8 cellular contexts compared by ENCODE assay signal in the genomic region with DNA sequence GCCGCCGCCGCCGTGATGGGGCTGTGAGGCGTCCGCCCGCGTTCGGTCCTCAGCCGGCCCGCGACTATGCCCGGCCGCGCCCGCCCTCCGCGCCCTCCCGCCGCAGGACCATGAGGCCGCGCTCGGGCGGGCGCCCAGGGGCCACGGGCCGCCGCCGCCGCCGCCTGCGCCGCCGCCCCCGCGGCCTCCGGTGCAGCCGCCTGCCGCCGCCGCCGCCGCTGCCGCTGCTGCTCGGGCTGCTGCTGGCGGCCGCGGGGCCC. TPM values are rescaled to one million over a fixed set of nuclear protein-coding genes. Genes with fewer than 3 reads are reported as not detected.
DNase-seq lines count a peak whose midpoint lies in the region; ATAC-seq and TF ChIP-seq lines count a peak whose summit lies in the region.

No MANE protein-coding gene starts in this region.

- peaks cover 19% of the 10 kb centered on the region for H3K4me1 Mint-ChIP-seq in activated CD8-positive, alpha-beta T cell treated with anti-CD3 and anti-CD28 coated beads, Interleukin-2, amount 10 ng/mL, durations not matched to agents 7 days and 5 days (ENCODE audit: low read depth)

- H3K79me2 ChIP-seq in MM.1S (ENCODE audit: low read length): peaks cover 45% of the 10 kb centered on the region

- CTCF ChIA-PET in activated CD8-positive, alpha-beta T cell treated with anti-CD3 and anti-CD28 coated beads, Interleukin-2, amount 10 ng/mL, durations not matched to agents 7 days and 5 days (lab: Charles Lee): interaction anchor here (1.3 kb wide), 1 partner anchor 15 kb away, joined by 3 read pairs; no protein-coding TSS in a partner anchor

- H3K27ac ChIP-seq in MM.1S (ENCODE audit: low read length): no peak overlapping the region
- peak overlapping the region in 5 of 8 donors; percentile 55 to 66 (median 60) for H3K27ac ChIP-seq in spleen

- no peaks in the 10 kb centered on the region for H3K36me3 Mint-ChIP-seq in activated CD8-positive, alpha-beta T cell treated with anti-CD3 and anti-CD28 coated beads, Interleukin-2, amount 10 ng/mL, durations not matched to agents 7 days and 5 days (ENCODE audit: low read depth)

- no peaks in the 10 kb centered on the region for H3K9me2 ChIP-seq in MM.1S (replicated peaks; ENCODE audit: insufficient read depth, low read length)

- no peak overlapping the region for H3K4me3 Mint-ChIP-seq in activated CD8-positive, alpha-beta T cell treated with anti-CD3 and anti-CD28 coated beads, Interleukin-2, amount 10 ng/mL, durations not matched to agents 7 days and 5 days

- POLR2A ChIA-PET in activated CD8-positive, alpha-beta T cell treated with anti-CD3 and anti-CD28 coated beads, Interleukin-2, amount 10 ng/mL, durations not matched to agents 7 days and 5 days (lab: Charles Lee): interaction anchor here (1.0 kb wide), 1 partner anchor 189 kb away, joined by 3 read pairs; no protein-coding TSS in a partner anchor

- peaks cover 50% of the 10 kb centered on the region for H3K27me3 Mint-ChIP-seq in activated CD8-positive, alpha-beta T cell treated with anti-CD3 and anti-CD28 coated beads, Interleukin-2, amount 10 ng/mL, durations not matched to agents 7 days and 5 days (ENCODE audit: low read depth)

- no peak for TF ChIP-seq CTCF in MM.1S (IDR thresholded peaks at IDR 0.05; ENCODE audit: low read length)
- no peak for TF ChIP-seq CTCF in fibroblast of villous mesenchyme (IDR thresholded peaks at IDR 0.05; ENCODE audit: insufficient read depth, low read depth, low read length)
- no peak for TF ChIP-seq CTCF in spleen (IDR thresholded peaks at IDR 0.05 in 8 of 11, conservative IDR thresholded peaks at IDR 0.05 in 3 of 11)

- DNase-seq in MM.1S (no peak), fibroblast of villous mesenchyme (ENCODE audit: low read depth) (no peak), spleen (no peak), NCI-H524 treated with DMSO at 0.1 percent for 48 hours (lab: John Stamatoyannopoulos, UW) (no peak), cerebellum (ENCODE audit: low spot score) (no peak)
- DNase-seq in activated CD8-positive, alpha-beta T cell treated with anti-CD3 and anti-CD28 coated beads, Interleukin-2, amount 10 ng/mL, durations not matched to agents 7 days and 5 days: no peak

- H3K36me3 ChIP-seq in MM.1S (replicated peaks; ENCODE audit: insufficient read depth, low read length) (no peaks in the 10 kb centered on the region), spleen (no peaks in the 10 kb centered on the region)

- H3K9ac ChIP-seq in MM.1S (ENCODE audit: low read length): no peak overlapping the region

- H2AFZ ChIP-seq in MM.1S (ENCODE audit: low read length): no peak overlapping the region

- 0 to 1% (median 0%) methylated on average over 4 to 48 of the region's 48 CpGs; no CpG with 5 or more reads in 2 of the 5 donors for WGBS in spleen, 5 donors

- H3K9me3 Mint-ChIP-seq in activated CD8-positive, alpha-beta T cell treated with anti-CD3 and anti-CD28 coated beads, Interleukin-2, amount 10 ng/mL, durations not matched to agents 7 days and 5 days (ENCODE audit: insufficient read depth): no peaks in the 10 kb centered on the region

- peak; percentile 46 for ATAC-seq in GM19395 (IDR thresholded peaks at IDR 0.05; ENCODE audit: unreplicated experiment)
- no peak for ATAC-seq in HG03039 (IDR thresholded peaks at IDR 0.05; ENCODE audit: unreplicated experiment)
- no peak for ATAC-seq in activated CD8-positive, alpha-beta T cell treated with anti-CD3 and anti-CD28 coated beads, Interleukin-2, amount 10 ng/mL, durations not matched to agents 7 days and 5 days

- H3K27ac Mint-ChIP-seq in activated CD8-positive, alpha-beta T cell treated with anti-CD3 and anti-CD28 coated beads, Interleukin-2, amount 10 ng/mL, durations not matched to agents 7 days and 5 days: no peak overlapping the region

- H3K4me1 ChIP-seq in MM.1S (ENCODE audit: low read length) (peaks cover 11% of the 10 kb centered on the region), spleen (peaks cover 4 to 23% (median 19%) of the 10 kb centered on the region in 6 donors)

- H4K20me1 ChIP-seq in MM.1S (ENCODE audit: insufficient read depth, low read length): no peaks in the 10 kb centered on the region

- no peaks in the 10 kb centered on the region for H3F3A ChIP-seq in MM.1S (ENCODE audit: insufficient read depth, low read length)

- H3K4me3 ChIP-seq in MM.1S (ENCODE audit: low read length) (peak overlapping the region; percentile 46; the same call in 1 of the 2 replicates), fibroblast of villous mesenchyme (ENCODE audit: low read depth, low read length) (peak overlapping the region; percentile 63), spleen (peak overlapping the region in 7 of 8 donors; percentile 46 to 84 (median 60))

- H3K4me2 ChIP-seq in MM.1S (ENCODE audit: low read depth, low read length): no peak overlapping the region

- H3K9me3 ChIP-seq in MM.1S (replicated peaks; ENCODE audit: insufficient read depth, low read length) (no peaks in the 10 kb centered on the region), spleen (no peaks in the 10 kb centered on the region)

- intact Hi-C loops in spleen (cut with DNase I; ENCODE audit: low total_unique reads): no loop called here

- no peak for TF ChIP-seq POLR2A in spleen (IDR thresholded peaks at IDR 0.05)

- H3K27me3 ChIP-seq in MM.1S (replicated peaks; ENCODE audit: insufficient read depth, low read length) (no peaks in the 10 kb centered on the region), spleen (replicated peaks in 1 of 7) (peaks cover 0 to 31% (median 0%) of the 10 kb centered on the region in 7 donors)

RNA-seq across cellular contexts. Expression of a gene that starts 0.2 kb away (rescaled TPM):
- total RNA-seq in fibroblast of villous mesenchyme (1.7 and 3.9 TPM in 2 replicates), spleen (1 to 10 TPM; 1.9 to 4.5 (median 3.4) TPM), cerebellum (13.3 TPM)
- under 1 TPM; 0.15 to 0.51 (median 0.30) TPM for polyA plus RNA-seq in spleen
- total RNA-seq in activated CD8-positive, alpha-beta T cell treated with anti-CD3 and anti-CD28 coated beads, Interleukin-2, amount 10 ng/mL, durations not matched to agents 7 days and 5 days: 1 to 10 TPM; 1.2 to 1.3 TPM
